19 cellular contexts compared by ENCODE assay signal in the genomic region with DNA sequence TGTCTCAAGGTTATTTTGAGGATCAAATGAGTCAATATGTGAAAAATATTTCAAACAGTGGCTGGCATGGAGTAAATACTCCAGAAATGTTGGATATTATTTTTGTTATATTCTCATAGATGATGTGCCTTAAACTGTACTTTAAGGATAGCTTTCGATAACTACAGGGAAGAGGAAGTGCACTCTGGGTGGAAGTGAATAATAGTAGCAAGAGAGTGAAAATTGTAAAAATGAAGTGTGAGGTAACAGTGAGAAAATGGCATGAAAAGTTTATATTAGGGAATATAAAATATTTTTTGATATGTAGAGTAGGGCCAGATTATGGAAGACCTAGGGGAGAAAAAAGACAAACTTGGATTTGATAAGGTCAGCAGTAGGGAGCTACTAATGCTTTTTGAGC.
A peak's percentile ranks its signal among the peaks of the same experiment; 100 is the strongest.
DNase-seq lines count a peak whose midpoint lies in the region; ATAC-seq and TF ChIP-seq lines count a peak whose summit lies in the region.
"Had no signal": no experiment of that assay in that cellular context is flagged by ENCODE, and none has a peak within 500 bp of the region (broad histone marks: within the 10 kb centered on the region; RNA-seq: fewer than 3 reads in every experiment).

No MANE protein-coding gene starts in this region.

- H4K20me1 ChIP-seq in H9 (ENCODE audit: control insufficient read depth, insufficient read depth, insufficient read length) (no peaks in the 10 kb centered on the region), OCI-LY7 (ENCODE audit: insufficient read depth, low read length) (no peaks in the 10 kb centered on the region)

- H2AK5ac ChIP-seq in H9 (ENCODE audit: insufficient read length, low read length) = no peak overlapping the region

- no peak overlapping the region for H2BK5ac ChIP-seq in H9 (ENCODE audit: insufficient read length, low read length)

- H3K79me2 ChIP-seq in H9 (ENCODE audit: insufficient read depth, low read length) (no peaks in the 10 kb centered on the region), OCI-LY7 (ENCODE audit: insufficient read depth, low read depth, low read length) (peaks cover 17% of the 10 kb centered on the region; the same call in 1 of the 2 replicates)

- H4K91ac ChIP-seq in H9 (ENCODE audit: insufficient read length, low read depth, low read length) = no peak overlapping the region

- H3K18ac ChIP-seq in H9 (ENCODE audit: insufficient read length, low read depth, low read length) = no peak overlapping the region

- H3K4me3 Mint-ChIP-seq in H9 = no peak overlapping the region
- no peak overlapping the region for H3K4me3 Mint-ChIP-seq in WTC11
- H3K4me3 Mint-ChIP-seq in progenitor cell of endocrine pancreas (ENCODE audit: low read depth) = no peak overlapping the region
- H3K4me3 Mint-ChIP-seq: CD4-positive, CD25-positive, alpha-beta regulatory T cell; CD8-positive, alpha-beta T cell had no signal

- H3K27ac ChIP-seq in H9 (ENCODE audit: insufficient read length, low read depth, low read length) (no peak overlapping the region), OCI-LY7 (ENCODE audit: low read depth, low read length, poor library complexity, severe bottlenecking) (peak overlapping the region; percentile 94)
- H3K27ac ChIP-seq: A549 had no signal

- peak overlapping the region; percentile 21 for H3K4me3 ChIP-seq in OCI-LY7 (ENCODE audit: low read depth, low read length, poor library complexity, severe bottlenecking)
- H3K4me3 ChIP-seq: A549 had no signal

- H3K27me3 Mint-ChIP-seq in H9 (ENCODE audit: low read depth) (no peaks in the 10 kb centered on the region), WTC11 (ENCODE audit: low read depth) (no peaks in the 10 kb centered on the region), progenitor cell of endocrine pancreas (no peaks in the 10 kb centered on the region)
- H3K27me3 Mint-ChIP-seq: CD4-positive, CD25-positive, alpha-beta regulatory T cell had no signal

- DNase-seq in H9 = no peak
- DNase-seq in OCI-LY7 (ENCODE audit: low spot score) = no peak
- no peak for DNase-seq in WTC11 (ENCODE audit: low spot score)
- no peak for DNase-seq in progenitor cell of endocrine pancreas (ENCODE audit: low spot score, unreplicated experiment)
- DNase-seq in NK-92 treated with Interleukin-12 subunit alpha and Interleukin-12 subunit beta, amount 100 ng/mL, for 24 hours (lab: John Stamatoyannopoulos, UW) = no peak
- no peak for DNase-seq in GM19240 (ENCODE audit: insufficient read length, low spot score)
- DNase-seq: 8988T; ACHN; C1 segment of cervical spinal cord; Caco-2; CD4-positive, CD25-positive, alpha-beta regulatory T cell; CD8-positive, alpha-beta T cell; DMS153; DND-41; GOT3; H7 had no signal

- BruUV-seq in OCI-LY7 (replicated peaks; lab: Mats Ljungman, UMichigan) = TSS peak; percentile 43

- H3K56ac ChIP-seq in H9 (ENCODE audit: insufficient read length, low read depth, low read length) = no peak overlapping the region

- H2BK120ac ChIP-seq in H9 (ENCODE audit: low read depth, low read length, poor library complexity, severe bottlenecking) = no peak overlapping the region

- H3K9ac ChIP-seq in H9 (ENCODE audit: extremely low read depth, insufficient read length, low read length) = no peak overlapping the region

- POLR2A ChIA-PET in OCI-LY7 (lab: Charles Lee) (interaction anchor here (0.9 to 1.4 kb wide), 4 partner anchors 19 to 128 kb away, joined by 3 to 6 read pairs (median 3); no protein-coding TSS in a partner anchor), WTC11 (lab: Charles Lee) (no interaction called here)

- no peak overlapping the region for H4K5ac ChIP-seq in H9 (ENCODE audit: insufficient read length, low read depth, low read length)

- H3K4me2 ChIP-seq in H9 (ENCODE audit: insufficient read depth, insufficient read length, low read length) (no peak overlapping the region), OCI-LY7 (ENCODE audit: low read length) (peak overlapping the region; percentile 65)
- H3K4me2 ChIP-seq: A549 had no signal

- H3K14ac ChIP-seq in H9 (ENCODE audit: insufficient read depth, low read length) = no peak overlapping the region

- ATAC-seq in WTC11 (no peak), HG03571 (IDR thresholded peaks at IDR 0.05; ENCODE audit: unreplicated experiment) (no peak)
- ATAC-seq: A549; CD8-positive, alpha-beta T cell; HCT116 had no signal

- H3K23ac ChIP-seq in H9 (ENCODE audit: insufficient read length, low read depth, low read length) = no peak overlapping the region

- H3T11ph ChIP-seq in H9 (ENCODE audit: low read length) = no peak overlapping the region

- H2BK15ac ChIP-seq in H9 (ENCODE audit: low read depth, low read length) = no peak overlapping the region

- H3K27me3 ChIP-seq in H9 (ENCODE audit: insufficient read depth, low read length) = no peaks in the 10 kb centered on the region

- H3K4ac ChIP-seq in H9 (ENCODE audit: low read depth, low read length) = no peak overlapping the region

- H3K79me1 ChIP-seq in H9 (ENCODE audit: insufficient read depth, low read depth, low read length, poor library complexity, severe bottlenecking) = no peaks in the 10 kb centered on the region

- no peak for TF ChIP-seq CTCF in H9 (conservative IDR thresholded peaks at IDR 0.05)
- TF ChIP-seq CTCF in OCI-LY7 (conservative IDR thresholded peaks at IDR 0.05; ENCODE audit: low read length) = no peak
- TF ChIP-seq CTCF in WTC11 (IDR thresholded peaks at IDR 0.05) = no peak
- no peak for TF ChIP-seq CTCF in progenitor cell of endocrine pancreas (IDR thresholded peaks at IDR 0.05; ENCODE audit: unreplicated experiment)

- H2AFZ ChIP-seq in H9 (ENCODE audit: low read length) (no peak overlapping the region), OCI-LY7 (ENCODE audit: low read length) (peak overlapping the region; percentile 14; the same call in 1 of the 2 replicates)

- intact Hi-C loops in OCI-LY7 (cut with micrococcal nuclease; ENCODE audit: unreplicated experiment) = loop anchor here (2.0 kb wide), 1 partner anchor 158 kb away; no protein-coding TSS in a partner anchor

- WGBS in H9 (ENCODE audit: extremely low coverage, insufficient read length, low lambda C conversion rate) = no CpG with 5 or more reads among the region's 1 CpG

- H2BK12ac ChIP-seq in H9 (ENCODE audit: insufficient read length, low read depth, low read length) = no peak overlapping the region

- CTCF ChIA-PET in OCI-LY7 (lab: Charles Lee; ENCODE audit: unreplicated experiment) = no interaction called here
- CTCF ChIA-PET in WTC11 (lab: Charles Lee) = interaction anchor here (0.6 to 2.2 kb wide), 4 partner anchors 125 to 1060 kb away, joined by 3 to 8 read pairs (median 4); no protein-coding TSS in a partner anchor

- H3K4me1 ChIP-seq in H9 (ENCODE audit: insufficient read depth, low read length) (peaks cover 2% of the 10 kb centered on the region; the same call in 1 of the 2 replicates), OCI-LY7 (ENCODE audit: insufficient read depth, low read length, poor library complexity, severe bottlenecking) (peaks cover 68% of the 10 kb centered on the region)
- H3K4me1 ChIP-seq: A549, Caco-2 had no signal

- H3K4me1 Mint-ChIP-seq in H9 (peaks cover 64 to 65% of the 10 kb centered on the region in 2 experiments), WTC11 (peaks cover 73% of the 10 kb centered on the region), progenitor cell of endocrine pancreas (ENCODE audit: low read depth) (peaks cover 3% of the 10 kb centered on the region)

- H3K9me3 Mint-ChIP-seq in H9 = no peaks in the 10 kb centered on the region
- no peaks in the 10 kb centered on the region for H3K9me3 Mint-ChIP-seq in WTC11
- no peaks in the 10 kb centered on the region for H3K9me3 Mint-ChIP-seq in progenitor cell of endocrine pancreas (ENCODE audit: low read depth)
- H3K9me3 Mint-ChIP-seq: CD4-positive, CD25-positive, alpha-beta regulatory T cell; CD8-positive, alpha-beta T cell had no signal

- no peaks in the 10 kb centered on the region for H3K23me2 ChIP-seq in H9 (ENCODE audit: insufficient read length, low read depth, low read length, poor library complexity, severe bottlenecking)

- H3K36me3 Mint-ChIP-seq in H9 (ENCODE audit: insufficient read depth in 1 of 3, low read depth in 3 of 3) = no peaks in the 10 kb centered on the region
- no peaks in the 10 kb centered on the region for H3K36me3 Mint-ChIP-seq in WTC11
- no peaks in the 10 kb centered on the region for H3K36me3 Mint-ChIP-seq in progenitor cell of endocrine pancreas (ENCODE audit: insufficient read depth)
- H3K36me3 Mint-ChIP-seq: CD4-positive, CD25-positive, alpha-beta regulatory T cell had no signal

- H4K8ac ChIP-seq in H9 (replicated peaks; ENCODE audit: insufficient read length, low read depth, low read length) = no peak overlapping the region

- peak overlapping the region in 2 of 3 experiments; percentile 31 to 79; a peak in 3 of 7 replicates for H3K27ac Mint-ChIP-seq in H9
- H3K27ac Mint-ChIP-seq in WTC11 = peak overlapping the region; percentile 25
- peak overlapping the region; percentile 9 for H3K27ac Mint-ChIP-seq in progenitor cell of endocrine pancreas
- H3K27ac Mint-ChIP-seq: CD4-positive, CD25-positive, alpha-beta regulatory T cell; CD8-positive, alpha-beta T cell had no signal

- H2BK20ac ChIP-seq in H9 (ENCODE audit: low read depth, low read length, poor library complexity, severe bottlenecking) = no peak overlapping the region

- no peaks in the 10 kb centered on the region for H3K9me3 ChIP-seq in H9 (ENCODE audit: control insufficient read depth, low read depth, low read length)
- H3K9me3 ChIP-seq in OCI-LY7 (ENCODE audit: low read length) = peaks cover 11% of the 10 kb centered on the region; the same call in 1 of the 2 replicates
- H3K9me3 ChIP-seq: A549, Caco-2 had no signal

- H3K9me2 ChIP-seq in OCI-LY7 (ENCODE audit: insufficient read depth, low read length) = no peaks in the 10 kb centered on the region

- H3K36me3 ChIP-seq in OCI-LY7 (ENCODE audit: insufficient read depth, low read length) = peaks cover 12% of the 10 kb centered on the region

TF ChIP-seq in WTC11, 78 proteins besides CTCF, POLR2A, EP300 and RAD21 (continues in another document):
- TF ChIP-seq IRF2 (CRISPR knock-in tag; IDR thresholded peaks at IDR 0.05; ENCODE audit: borderline replicate concordance, low read depth) (no peak), FOXK1 (CRISPR knock-in tag; IDR thresholded peaks at IDR 0.05) (no peak), SMAD4 (CRISPR knock-in tag; IDR thresholded peaks at IDR 0.05) (no peak)
- TF ChIP-seq, protein P1, sequence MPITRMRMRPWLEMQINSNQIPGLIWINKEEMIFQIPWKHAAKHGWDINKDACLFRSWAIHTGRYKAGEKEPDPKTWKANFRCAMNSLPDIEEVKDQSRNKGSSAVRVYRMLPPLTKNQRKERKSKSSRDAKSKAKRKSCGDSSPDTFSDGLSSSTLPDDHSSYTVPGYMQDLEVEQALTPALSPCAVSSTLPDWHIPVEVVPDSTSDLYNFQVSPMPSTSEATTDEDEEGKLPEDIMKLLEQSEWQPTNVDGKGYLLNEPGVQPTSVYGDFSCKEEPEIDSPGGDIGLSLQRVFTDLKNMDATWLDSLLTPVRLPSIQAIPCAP (CRISPR knock-in tag; IDR thresholded peaks at IDR 0.05) = no peak
- TF ChIP-seq, protein P2, sequence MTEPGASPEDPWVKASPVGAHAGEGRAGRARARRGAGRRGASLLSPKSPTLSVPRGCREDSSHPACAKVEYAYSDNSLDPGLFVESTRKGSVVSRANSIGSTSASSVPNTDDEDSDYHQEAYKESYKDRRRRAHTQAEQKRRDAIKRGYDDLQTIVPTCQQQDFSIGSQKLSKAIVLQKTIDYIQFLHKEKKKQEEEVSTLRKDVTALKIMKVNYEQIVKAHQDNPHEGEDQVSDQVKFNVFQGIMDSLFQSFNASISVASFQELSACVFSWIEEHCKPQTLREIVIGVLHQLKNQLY (CRISPR knock-in tag; IDR thresholded peaks at IDR 0.05) = no peak
